Comparison of ENCODE assay signal across 8 cellular contexts in the genomic region with DNA sequence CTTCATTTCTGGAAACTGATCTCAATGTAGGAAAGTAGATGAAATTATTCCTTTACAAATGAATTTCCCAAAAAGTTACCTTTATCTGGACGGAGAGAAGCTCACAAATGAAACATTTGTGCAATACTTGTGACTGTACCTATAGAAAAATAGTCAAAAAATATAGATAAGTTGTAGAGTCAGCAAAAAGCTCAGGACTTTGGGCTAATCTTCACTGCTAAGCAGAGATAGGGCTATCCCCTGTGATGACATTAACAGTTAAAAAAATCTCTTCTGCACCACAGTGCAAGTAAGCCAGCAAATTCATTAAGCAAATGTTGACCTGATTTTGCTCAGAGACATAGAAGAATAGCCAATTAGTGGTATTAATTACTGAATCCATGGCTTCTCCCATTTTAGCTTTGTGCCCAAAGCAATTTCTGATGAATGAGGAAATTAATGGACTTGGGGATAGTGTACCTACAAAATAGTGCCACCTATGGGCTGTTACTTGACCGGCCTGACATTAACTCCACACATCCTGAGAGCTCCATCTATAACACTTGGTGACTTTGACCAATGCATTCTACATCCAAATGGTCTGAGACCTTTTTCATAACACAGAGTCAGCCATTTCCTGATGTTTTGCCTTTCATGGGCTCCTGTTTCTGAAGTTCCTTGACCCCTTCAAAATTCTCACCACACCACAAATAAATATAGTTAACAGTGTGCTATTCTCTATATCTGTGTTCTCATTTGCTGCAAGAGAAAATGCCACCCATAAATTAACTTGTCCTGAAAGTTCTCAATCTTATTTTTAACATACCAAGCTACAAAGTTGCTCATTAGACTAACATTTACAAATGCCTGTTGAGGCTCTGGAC.
DNase-seq lines count a peak whose midpoint lies in the region; ATAC-seq and TF ChIP-seq lines count a peak whose summit lies in the region.

No MANE protein-coding gene starts in this region.

- POLR2A ChIA-PET in CD4-positive, alpha-beta T cell (lab: Charles Lee), result no interaction called here

- peaks cover 4% of the 10 kb centered on the region for H3K27me3 ChIP-seq in CD4-positive, alpha-beta T cell (ENCODE audit: control insufficient read depth, insufficient read depth, low read length)
- H3K27me3 ChIP-seq in testis, result no peaks in the 10 kb centered on the region

- TF ChIP-seq POLR2A in testis (IDR thresholded peaks at IDR 0.05), result no peak

- 59 to 62% methylated on average over 2 of the region's 2 CpGs for WGBS in testis, 2 donors

- no peaks in the 10 kb centered on the region for H3K4me1 Mint-ChIP-seq in CD4-positive, alpha-beta T cell (ENCODE audit: low read depth)

- no peaks in the 10 kb centered on the region for H3K36me3 Mint-ChIP-seq in CD4-positive, alpha-beta T cell (ENCODE audit: low read depth)

- no peaks in the 10 kb centered on the region for H3K36me3 ChIP-seq in testis (ENCODE audit: low read depth, missing control alignments)

- no peak for TF ChIP-seq EP300 in Ishikawa (IDR thresholded peaks at IDR 0.05; ENCODE audit: borderline replicate concordance)

- peak; percentile 39 for TF ChIP-seq CTCF in CD4-positive, alpha-beta T cell (IDR thresholded peaks at IDR 0.05)
- peak in 2 of 3 experiments; percentile 41 to 46 for TF ChIP-seq CTCF in testis (IDR thresholded peaks at IDR 0.05)

- ATAC-seq in CD4-positive, alpha-beta T cell (ENCODE audit: poor library complexity), result no peak
- ATAC-seq in GM19023 (IDR thresholded peaks at IDR 0.05; ENCODE audit: unreplicated experiment) (peak; percentile 60), Right ventricle myocardium superior (ENCODE audit: poor library complexity) (peak; percentile 76), HG02610 (IDR thresholded peaks at IDR 0.05; ENCODE audit: unreplicated experiment) (no peak)

- no peak for DNase-seq in CD4-positive, alpha-beta T cell
- DNase-seq in SKM-1 treated with dmso at 0.1 percent for 144 hours (lab: John Stamatoyannopoulos, UW; ENCODE audit: unreplicated experiment), result peak; percentile 40
- DNase-seq in Right ventricle myocardium superior, result no peak
- peak; percentile 54 for DNase-seq in testis
- DNase-seq in stimulated activated CD4-positive, alpha-beta T cell treated with anti-CD3 and anti-CD28 coated beads, Interleukin-1b, Interleukin-23, amount 100 ng/mL, for 48 hours, result no peak

- no peaks in the 10 kb centered on the region for H3K9me3 ChIP-seq in CD4-positive, alpha-beta T cell (ENCODE audit: control insufficient read depth, low read length)
- no peaks in the 10 kb centered on the region for H3K9me3 ChIP-seq in testis

- no peak overlapping the region for H3K27ac ChIP-seq in CD4-positive, alpha-beta T cell (ENCODE audit: low read depth, low read length)
- H3K27ac ChIP-seq in testis, result no peak overlapping the region

- no peaks in the 10 kb centered on the region for H3K9me3 Mint-ChIP-seq in CD4-positive, alpha-beta T cell

- peak; percentile 59 for TF ChIP-seq RAD21 in Ishikawa (IDR thresholded peaks at IDR 0.05; ENCODE audit: low read depth)

- intact Hi-C loops in CD4-positive, alpha-beta T cell (cut with DNase I, micrococcal nuclease), result loop anchor here in 1 of 2 experiments (1.0 kb wide), 1 partner anchor 57 kb away; no protein-coding TSS in a partner anchor
- intact Hi-C loops in Right ventricle myocardium superior (cut with DNase I), result no loop called here
- intact Hi-C loops in testis (cut with DNase I; ENCODE audit: low total_unique reads), result no loop called here

- H3K4me3 ChIP-seq in testis, result no peak overlapping the region

- H3K27ac Mint-ChIP-seq in CD4-positive, alpha-beta T cell, result no peak overlapping the region

- H3K4me1 ChIP-seq in testis, result no peaks in the 10 kb centered on the region

- H3K27me3 Mint-ChIP-seq in CD4-positive, alpha-beta T cell, result peaks cover 31% of the 10 kb centered on the region

- no peak overlapping the region for H3K4me3 Mint-ChIP-seq in CD4-positive, alpha-beta T cell

- CTCF ChIA-PET in CD4-positive, alpha-beta T cell (lab: Charles Lee), result interaction anchor here (1.0 to 1.5 kb wide), 3 partner anchors 11 to 300 kb away, joined by 3 to 5 read pairs (median 3); no protein-coding TSS in a partner anchor

TF ChIP-seq in Ishikawa, 13 proteins besides CTCF, POLR2A, EP300 and RAD21:
- TF ChIP-seq TAF1 (IDR thresholded peaks at IDR 0.05; ENCODE audit: low read depth), result no peak
- no peak for TF ChIP-seq TEAD4 (IDR thresholded peaks at IDR 0.05)
- TF ChIP-seq, protein P1, sequence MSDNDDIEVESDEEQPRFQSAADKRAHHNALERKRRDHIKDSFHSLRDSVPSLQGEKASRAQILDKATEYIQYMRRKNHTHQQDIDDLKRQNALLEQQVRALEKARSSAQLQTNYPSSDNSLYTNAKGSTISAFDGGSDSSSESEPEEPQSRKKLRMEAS (IDR thresholded peaks at IDR 0.05), result no peak
- TF ChIP-seq ZBTB7A (IDR thresholded peaks at IDR 0.05; ENCODE audit: low read depth), result no peak
- no peak for TF ChIP-seq EGR1 (IDR thresholded peaks at IDR 0.05)
- TF ChIP-seq CREB1 (IDR thresholded peaks at IDR 0.05; ENCODE audit: low read depth), result no peak
- TF ChIP-seq, protein P2, sequence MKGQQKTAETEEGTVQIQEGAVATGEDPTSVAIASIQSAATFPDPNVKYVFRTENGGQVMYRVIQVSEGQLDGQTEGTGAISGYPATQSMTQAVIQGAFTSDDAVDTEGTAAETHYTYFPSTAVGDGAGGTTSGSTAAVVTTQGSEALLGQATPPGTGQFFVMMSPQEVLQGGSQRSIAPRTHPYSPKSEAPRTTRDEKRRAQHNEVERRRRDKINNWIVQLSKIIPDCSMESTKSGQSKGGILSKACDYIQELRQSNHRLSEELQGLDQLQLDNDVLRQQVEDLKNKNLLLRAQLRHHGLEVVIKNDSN (IDR thresholded peaks at IDR 0.05), result no peak
- no peak for TF ChIP-seq CEBPB (IDR thresholded peaks at IDR 0.05)
- TF ChIP-seq TCF12 (IDR thresholded peaks at IDR 0.05; ENCODE audit: low read depth), result no peak
- no peak for TF ChIP-seq FOXM1 (IDR thresholded peaks at IDR 0.05; ENCODE audit: borderline replicate concordance, low read depth)
- TF ChIP-seq, protein P3, sequence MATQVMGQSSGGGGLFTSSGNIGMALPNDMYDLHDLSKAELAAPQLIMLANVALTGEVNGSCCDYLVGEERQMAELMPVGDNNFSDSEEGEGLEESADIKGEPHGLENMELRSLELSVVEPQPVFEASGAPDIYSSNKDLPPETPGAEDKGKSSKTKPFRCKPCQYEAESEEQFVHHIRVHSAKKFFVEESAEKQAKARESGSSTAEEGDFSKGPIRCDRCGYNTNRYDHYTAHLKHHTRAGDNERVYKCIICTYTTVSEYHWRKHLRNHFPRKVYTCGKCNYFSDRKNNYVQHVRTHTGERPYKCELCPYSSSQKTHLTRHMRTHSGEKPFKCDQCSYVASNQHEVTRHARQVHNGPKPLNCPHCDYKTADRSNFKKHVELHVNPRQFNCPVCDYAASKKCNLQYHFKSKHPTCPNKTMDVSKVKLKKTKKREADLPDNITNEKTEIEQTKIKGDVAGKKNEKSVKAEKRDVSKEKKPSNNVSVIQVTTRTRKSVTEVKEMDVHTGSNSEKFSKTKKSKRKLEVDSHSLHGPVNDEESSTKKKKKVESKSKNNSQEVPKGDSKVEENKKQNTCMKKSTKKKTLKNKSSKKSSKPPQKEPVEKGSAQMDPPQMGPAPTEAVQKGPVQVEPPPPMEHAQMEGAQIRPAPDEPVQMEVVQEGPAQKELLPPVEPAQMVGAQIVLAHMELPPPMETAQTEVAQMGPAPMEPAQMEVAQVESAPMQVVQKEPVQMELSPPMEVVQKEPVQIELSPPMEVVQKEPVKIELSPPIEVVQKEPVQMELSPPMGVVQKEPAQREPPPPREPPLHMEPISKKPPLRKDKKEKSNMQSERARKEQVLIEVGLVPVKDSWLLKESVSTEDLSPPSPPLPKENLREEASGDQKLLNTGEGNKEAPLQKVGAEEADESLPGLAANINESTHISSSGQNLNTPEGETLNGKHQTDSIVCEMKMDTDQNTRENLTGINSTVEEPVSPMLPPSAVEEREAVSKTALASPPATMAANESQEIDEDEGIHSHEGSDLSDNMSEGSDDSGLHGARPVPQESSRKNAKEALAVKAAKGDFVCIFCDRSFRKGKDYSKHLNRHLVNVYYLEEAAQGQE (IDR thresholded peaks at IDR 0.05; ENCODE audit: low read depth), result no peak
- TF ChIP-seq NFIC (IDR thresholded peaks at IDR 0.05), result no peak
- no peak for TF ChIP-seq YY1 (IDR thresholded peaks at IDR 0.05; ENCODE audit: low read depth)

Comparison
In these comparisons a context has a peak if more than half of its experiments do, and no peak if none do; other contexts are left out.
1. ATAC-seq: peak in GM19023 (single experiment) and Right ventricle myocardium superior (single experiment); none in CD4-positive, alpha-beta T cell (single experiment) and HG02610 (single experiment).
2. DNase-seq: peak in SKM-1 treated with dmso at 0.1 percent for 144 hours (single experiment) and testis (single experiment); none in CD4-positive, alpha-beta T cell (0 of 10), Right ventricle myocardium superior (single experiment) and stimulated activated CD4-positive, alpha-beta T cell treated with anti-CD3 and anti-CD28 coated beads, Interleukin-1b, Interleukin-23, amount 100 ng/mL, for 48 hours (single experiment).